In the genomic region with DNA sequence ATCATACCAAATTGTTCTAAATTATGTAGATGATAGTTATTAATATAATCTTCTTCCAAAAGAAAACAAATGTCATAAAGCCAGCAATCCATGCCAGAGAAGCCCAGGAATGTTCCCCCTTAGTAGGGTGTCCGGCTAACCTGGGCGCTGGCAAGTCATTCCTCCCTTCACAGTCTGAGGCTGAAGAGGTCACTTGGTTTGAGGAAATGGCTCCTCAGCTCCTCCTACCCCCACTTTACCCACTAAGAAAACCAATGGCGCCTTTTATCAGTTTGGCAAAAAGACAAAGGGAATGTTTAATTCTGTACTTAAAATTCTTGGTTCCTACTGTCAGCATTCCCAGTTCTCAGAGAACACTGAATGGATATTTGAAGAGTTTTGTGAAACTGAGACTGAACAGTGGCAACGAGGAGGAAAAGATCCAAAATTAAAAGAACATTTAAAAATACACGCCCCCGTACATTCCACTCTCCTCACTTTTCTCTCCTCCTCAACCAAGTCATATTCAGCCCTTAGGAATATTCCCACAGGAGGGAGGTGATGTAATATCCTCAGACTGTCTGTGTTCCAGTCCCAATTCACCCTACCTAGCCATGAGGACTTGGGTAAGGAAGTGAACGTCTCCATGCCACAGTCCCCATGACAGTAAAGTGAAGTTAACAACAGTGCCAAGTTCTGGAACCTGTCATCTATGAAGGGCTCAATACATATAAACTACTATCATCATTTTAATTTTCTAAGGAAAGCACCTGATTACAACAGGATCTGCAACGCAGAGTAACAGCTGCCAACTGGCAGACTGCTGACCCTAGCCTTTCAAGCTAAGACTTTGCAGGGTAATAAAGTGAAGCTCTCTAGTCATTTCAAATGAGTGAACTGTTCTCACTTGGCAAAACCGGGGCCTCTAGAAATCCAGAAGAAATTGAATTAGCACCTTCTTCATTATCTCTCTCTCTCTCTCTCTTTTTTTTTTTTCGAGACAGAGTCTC, we compare ENCODE assay signal across 14 cellular contexts.
DNase-seq lines count a peak whose midpoint lies in the region; ATAC-seq, FAIRE-seq and TF ChIP-seq lines count a peak whose summit lies in the region.
"Had no signal": no experiment of that assay in that cellular context is flagged by ENCODE, and none has a peak within 500 bp of the region (broad histone marks: within the 10 kb centered on the region; RNA-seq: fewer than 3 reads in every experiment).

No MANE protein-coding gene starts in this region.

- H2AFZ ChIP-seq in endothelial cell of umbilical vein (ENCODE audit: low read depth, low read length) = no peak overlapping the region

- peaks cover 20% of the 10 kb centered on the region for H3K4me1 ChIP-seq in endothelial cell of umbilical vein (ENCODE audit: control insufficient read depth, extremely low read depth, insufficient read depth, low read length)
- peaks cover 29% of the 10 kb centered on the region for H3K4me1 ChIP-seq in lower lobe of right lung

- H3K79me2 ChIP-seq in endothelial cell of umbilical vein (ENCODE audit: control insufficient read depth, insufficient read depth, low read length) = no peaks in the 10 kb centered on the region

- CTCF ChIA-PET in endothelial cell of umbilical vein (lab: Charles Lee) = no interaction called here

- no peaks in the 10 kb centered on the region for H3K27me3 ChIP-seq in endothelial cell of umbilical vein (ENCODE audit: control insufficient read depth in 2 of 2, insufficient read depth in 2 of 2, low read length in 2 of 2)
- H3K27me3 ChIP-seq in lower lobe of right lung (ENCODE audit: low read depth) = no peaks in the 10 kb centered on the region
- H3K27me3 ChIP-seq: esophagus squamous epithelium, ovary had no signal

- no peaks in the 10 kb centered on the region for H3K36me3 ChIP-seq in endothelial cell of umbilical vein (ENCODE audit: control insufficient read depth in 2 of 2, extremely low read depth in 1 of 2, insufficient read depth in 2 of 2, low read length in 2 of 2)
- no peaks in the 10 kb centered on the region for H3K36me3 ChIP-seq in lower lobe of right lung
- H3K36me3 ChIP-seq: esophagus squamous epithelium, ovary had no signal

- no peaks in the 10 kb centered on the region for H3K9me1 ChIP-seq in endothelial cell of umbilical vein (replicated peaks; ENCODE audit: control insufficient read depth, extremely low read depth, insufficient read depth, low read length)

- TF ChIP-seq CTCF in endothelial cell of umbilical vein (IDR thresholded peaks at IDR 0.05; ENCODE audit: extremely low read depth in 1 of 2, insufficient read depth in 1 of 2, low read depth in 1 of 2, low read length in 2 of 2) = no peak
- TF ChIP-seq CTCF in lower lobe of right lung (IDR thresholded peaks at IDR 0.05) = no peak

- BruUV-seq in endothelial cell of umbilical vein (replicated peaks; lab: Mats Ljungman, UMichigan) = no TSS peak

- dilution Hi-C loops in endothelial cell of umbilical vein (cut with MboI; ENCODE audit: extremely low pct_ligation_motif_present, low sequenced_read_pairs) = no loop called here

- H3K9me3 ChIP-seq in endothelial cell of umbilical vein (replicated peaks; ENCODE audit: control insufficient read depth, insufficient read depth, low read length) = no peaks in the 10 kb centered on the region
- H3K9me3 ChIP-seq in lower lobe of right lung = no peaks in the 10 kb centered on the region
- H3K9me3 ChIP-seq: esophagus squamous epithelium, ovary had no signal

- intact Hi-C loops in endothelial cell of umbilical vein (cut with micrococcal nuclease) = no loop called here
- intact Hi-C loops in lower lobe of right lung (cut with DNase I) = no loop called here

- H3K4me2 ChIP-seq in endothelial cell of umbilical vein (ENCODE audit: insufficient read depth, low read length) = no peak overlapping the region

- H3K9ac ChIP-seq in endothelial cell of umbilical vein (replicated peaks; ENCODE audit: extremely low read depth, insufficient read depth, low read length) = no peak overlapping the region

- POLR2A ChIA-PET in endothelial cell of umbilical vein (lab: Charles Lee) = no interaction called here

- H3K27ac ChIP-seq in endothelial cell of umbilical vein (ENCODE audit: insufficient read depth, low read depth, low read length) (no peak overlapping the region), lower lobe of right lung (peak overlapping the region; percentile 71)

- no peaks in the 10 kb centered on the region for H4K20me1 ChIP-seq in endothelial cell of umbilical vein (replicated peaks; ENCODE audit: control insufficient read depth, extremely low read depth, insufficient read depth, low read length)

- TF ChIP-seq POLR2A in endothelial cell of umbilical vein (IDR thresholded peaks at IDR 0.05; ENCODE audit: low read depth, low read length) = no peak

- DNase-seq in NCI-H226 (peak; percentile 68), endothelial cell of umbilical vein (ENCODE audit: low read depth, low spot score) (peak; percentile 47), lower lobe of right lung (no peak), stromal cell of bone marrow (ENCODE audit: low read depth) (peak; percentile 20), ureter (ENCODE audit: low spot score) (no peak), SW480 (ENCODE audit: low spot score) (no peak)
- DNase-seq: Calu3, esophagus squamous epithelium, kidney, NCI-H82 had no signal

- no peak for FAIRE-seq in endothelial cell of umbilical vein (lab: Jason Lieb, UNC)
- FAIRE-seq: H54, kidney had no signal

- H3K4me3 ChIP-seq in endothelial cell of umbilical vein (replicated peaks in 1 of 3; ENCODE audit: insufficient read depth in 1 of 3, low read depth in 1 of 3, low read length in 3 of 3) = no peak overlapping the region
- no peak overlapping the region for H3K4me3 ChIP-seq in lower lobe of right lung
- H3K4me3 ChIP-seq: esophagus squamous epithelium, ovary had no signal

- ATAC-seq in lower lobe of right lung = peak; percentile 90 to 98
- no peak for ATAC-seq in HG03571 (IDR thresholded peaks at IDR 0.05; ENCODE audit: unreplicated experiment)
- ATAC-seq in GM21717 (IDR thresholded peaks at IDR 0.05; ENCODE audit: unreplicated experiment) = no peak

TF ChIP-seq in endothelial cell of umbilical vein, 7 proteins besides CTCF, POLR2A, EP300 and RAD21:
- TF ChIP-seq JUN (IDR thresholded peaks at IDR 0.05; ENCODE audit: borderline replicate concordance, insufficient read depth, insufficient read length, low read depth) (no peak), MYC (IDR thresholded peaks at IDR 0.05; ENCODE audit: low read depth, low read length) (no peak), EZH2 (IDR thresholded peaks at IDR 0.05; ENCODE audit: borderline replicate concordance, low read depth, low read length, severe bottlenecking) (no peak), GATA2 (IDR thresholded peaks at IDR 0.05; ENCODE audit: insufficient read depth, insufficient read length, low read depth, low read length) (no peak), FOS (IDR thresholded peaks at IDR 0.05; ENCODE audit: borderline replicate concordance, insufficient read depth, low read length) (no peak), POLR2AphosphoS5 (IDR thresholded peaks at IDR 0.05; ENCODE audit: insufficient read depth, low read depth, low read length) (no peak)
- TF ChIP-seq, protein P1, sequence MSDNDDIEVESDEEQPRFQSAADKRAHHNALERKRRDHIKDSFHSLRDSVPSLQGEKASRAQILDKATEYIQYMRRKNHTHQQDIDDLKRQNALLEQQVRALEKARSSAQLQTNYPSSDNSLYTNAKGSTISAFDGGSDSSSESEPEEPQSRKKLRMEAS (IDR thresholded peaks at IDR 0.05; ENCODE audit: insufficient read depth, insufficient read length) = no peak

Comparison
In these comparisons a context has a peak if more than half of its experiments do, and no peak if none do; other contexts are left out.
1. DNase-seq: peak in NCI-H226 (single experiment), endothelial cell of umbilical vein (single experiment) and stromal cell of bone marrow (single experiment); none in lower lobe of right lung (single experiment), ureter (single experiment) and SW480 (single experiment).
2. ATAC-seq: peak in lower lobe of right lung (2 of 2); none in HG03571 (single experiment) and GM21717 (single experiment).